ENCODE assay signal across 17 cellular contexts in the genomic region with DNA sequence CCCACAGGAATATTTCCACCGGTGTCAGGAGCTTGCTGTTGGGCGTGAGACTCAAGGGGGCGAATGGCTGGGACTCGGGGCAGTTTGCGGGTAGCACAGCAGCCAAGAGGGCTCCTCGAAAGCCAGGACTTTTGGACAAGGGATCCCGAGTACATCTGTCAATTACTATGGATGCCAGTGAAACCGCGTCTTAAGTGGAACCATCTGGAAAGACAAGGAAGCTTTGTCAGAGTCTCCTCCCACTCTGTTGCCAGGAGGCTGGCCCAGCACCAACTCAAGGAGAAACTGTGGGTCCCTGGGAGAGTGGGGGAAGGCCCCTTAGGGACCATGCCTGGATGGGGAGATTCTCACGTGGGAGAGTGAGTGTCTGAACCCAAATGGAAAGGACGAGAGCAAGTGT. TPM values are rescaled to one million over a fixed set of nuclear protein-coding genes. Genes with fewer than 3 reads are reported as not detected.
"Had no signal": no experiment of that assay in that cellular context is flagged by ENCODE, and none has a peak within 500 bp of the region (broad histone marks: within the 10 kb centered on the region; RNA-seq: fewer than 3 reads in every experiment).

No MANE protein-coding gene starts in this region.

- DNase-seq: activated CD4-positive, alpha-beta T cell treated with anti-CD3 and anti-CD28 coated beads, Interleukin-2, amount 10 ng/mL, durations not matched to agents 7 days and 5 days; activated CD8-positive, alpha-beta T cell treated with anti-CD3 and anti-CD28 coated beads, Interleukin-2, amount 10 ng/mL, durations not matched to agents 7 days and 5 days; activated naive CD4-positive, alpha-beta T cell treated with anti-CD3 and anti-CD28 coated beads, Interleukin-2, amount 50 U/mL, for 16 hours; activated T-cell treated with anti-CD3 and anti-CD28 coated beads, Interleukin-2, amount 50 U/mL, for 4 hours; adrenal gland; cerebellar nuclear complex; effector CD8-positive, alpha-beta T cell; heart left ventricle; left lung; retina; spleen; stimulated activated CD4-positive, alpha-beta T cell treated with anti-CD3 and anti-CD28 coated beads, Interleukin-4, amount 100 ng/mL, for 4 hours; upper lobe of left lung had no signal

- H3K27me3 ChIP-seq: adrenal gland, left lung, upper lobe of left lung had no signal

- H3K36me3 ChIP-seq: adrenal gland, esophagus muscularis mucosa, heart left ventricle, left lung, spleen, thoracic aorta, upper lobe of left lung had no signal

- H3K4me1 ChIP-seq: adrenal gland, esophagus muscularis mucosa, heart left ventricle, left lung, spleen, upper lobe of left lung had no signal

- H3K4me3 ChIP-seq: adrenal gland, esophagus muscularis mucosa, heart left ventricle, left lung, spleen, thoracic aorta, upper lobe of left lung had no signal

- ATAC-seq: activated CD4-positive, CD25-positive, alpha-beta regulatory T cell treated with anti-CD3 and anti-CD28 coated beads, Interleukin-2, amount 50 U/mL, for 24 hours; activated CD8-positive, alpha-beta T cell treated with anti-CD3 and anti-CD28 coated beads, Interleukin-2, amount 10 ng/mL, durations not matched to agents 7 days and 5 days; activated T-cell treated with anti-CD3 and anti-CD28 coated beads, Interleukin-2, amount 50 U/mL, for 4 hours; heart left ventricle; left lung; stimulated activated memory B cell treated with anti-CD40 and anti-IgM and Interleukin-4, amounts not matched to agents 10 μg/mL and 1 μg/mL and 100 μg/mL, for 72 hours had no signal

- H3K27ac ChIP-seq: adrenal gland, esophagus muscularis mucosa, heart left ventricle, left lung, spleen, thoracic aorta, upper lobe of left lung had no signal

- H3K9me3 ChIP-seq: adrenal gland, esophagus muscularis mucosa, thoracic aorta had no signal

RNA-seq across cellular contexts. Expression of gene C10orf143, which starts 57.1 kb away (rescaled TPM):
- total RNA-seq: thoracic aorta had no signal
